ENCODE assay signal across 19 cellular contexts in genomic region chr5:9381464-9381863, GRCh38.
DNase-seq lines count a peak whose midpoint lies in the region; ATAC-seq lines count a peak whose summit lies in the region.
"Had no signal": no experiment of that assay in that cellular context is flagged by ENCODE, and none has a peak within 500 bp of the region (broad histone marks: within the 10 kb centered on the region; RNA-seq: fewer than 3 reads in every experiment).

No MANE protein-coding gene starts in this region.

- no peaks in the 10 kb centered on the region for H3K27me3 ChIP-seq in trophoblast cell (ENCODE audit: insufficient read depth, low read length)
- H3K27me3 ChIP-seq: pancreas, thyroid gland had no signal

- no peak overlapping the region for H2AFZ ChIP-seq in trophoblast cell (ENCODE audit: insufficient read depth, low read length, poor library complexity)

- H2BK5ac ChIP-seq in trophoblast cell (ENCODE audit: low read depth, low read length, poor library complexity), result no peak overlapping the region

- H3K27ac ChIP-seq in trophoblast cell (ENCODE audit: low read depth, low read length), result no peak overlapping the region
- H3K27ac ChIP-seq: pancreas, thyroid gland had no signal

- H3K9ac ChIP-seq in trophoblast cell (ENCODE audit: low read length), result no peak overlapping the region

- ATAC-seq in GM18909 (IDR thresholded peaks at IDR 0.05; ENCODE audit: poor library complexity, unreplicated experiment) (peak; percentile 92), GM21717 (IDR thresholded peaks at IDR 0.05; ENCODE audit: unreplicated experiment) (peak; percentile 84), HG03066 (IDR thresholded peaks at IDR 0.05; ENCODE audit: low read depth, unreplicated experiment) (peak; percentile 95)
- ATAC-seq: pancreas, Right ventricle myocardium inferior had no signal

- no peak overlapping the region for H2BK12ac ChIP-seq in trophoblast cell (ENCODE audit: low read length)

- no peak overlapping the region for H3K18ac ChIP-seq in trophoblast cell (ENCODE audit: low read length)

- H3K79me1 ChIP-seq in trophoblast cell (ENCODE audit: low read length), result peaks cover 1% of the 10 kb centered on the region

- peaks cover 0 to 19% of the 10 kb centered on the region in 2 experiments for H3K4me1 ChIP-seq in trophoblast cell (ENCODE audit: control insufficient read depth in 1 of 2, insufficient read depth in 2 of 2, low read length in 2 of 2)
- H3K4me1 ChIP-seq: thyroid gland had no signal

- H3K14ac ChIP-seq in trophoblast cell (ENCODE audit: low read length), result no peak overlapping the region

- H2AK5ac ChIP-seq in trophoblast cell (ENCODE audit: low read length), result no peak overlapping the region

- H3K4ac ChIP-seq in trophoblast cell (ENCODE audit: low read depth, low read length), result no peak overlapping the region

- H3K4me2 ChIP-seq in trophoblast cell (ENCODE audit: low read length), result no peak overlapping the region

- no peak overlapping the region for H3K4me3 ChIP-seq in trophoblast cell (ENCODE audit: low read depth, low read length)
- H3K4me3 ChIP-seq: pancreas, thyroid gland had no signal

- no peaks in the 10 kb centered on the region for H3K9me3 ChIP-seq in trophoblast cell (ENCODE audit: insufficient read depth, low read depth, low read length)
- H3K9me3 ChIP-seq: pancreas, thyroid gland had no signal

- DNase-seq in trophoblast cell (peak; percentile 49 to 63), Ammon's horn (ENCODE audit: low spot score) (no peak), GDM1 (lab: John Stamatoyannopoulos, UW) (no peak), NCI-H2196 (lab: John Stamatoyannopoulos, UW; ENCODE audit: unreplicated experiment) (no peak), CD1c-positive myeloid dendritic cell (ENCODE audit: extremely low spot score) (no peak)
- DNase-seq: activated CD4-positive, alpha-beta memory T cell treated with anti-CD3 and anti-CD28 coated beads for 36 hours; activated effector memory CD4-positive, alpha-beta T cell treated with anti-CD3 and anti-CD28 coated beads, Interleukin-2, amount 50 U/mL, for 16 hours; CD8-positive, alpha-beta memory T cell; foreskin fibroblast; immature natural killer cell; midbrain; NCI-H1436; NCI-H748 treated with DMSO at 0.1 percent for 48 hours; pancreas; thyroid gland had no signal

- no peak overlapping the region for H4K8ac ChIP-seq in trophoblast cell (ENCODE audit: low read depth, low read length)

- peaks cover 5 to 13% of the 10 kb centered on the region in 2 experiments for H3K36me3 ChIP-seq in trophoblast cell (ENCODE audit: control insufficient read depth in 1 of 2, insufficient read depth in 2 of 2, low read length in 2 of 2)
- H3K36me3 ChIP-seq: pancreas, thyroid gland had no signal

- no peak overlapping the region for H4K91ac ChIP-seq in trophoblast cell (ENCODE audit: low read depth, low read length)

- no peak overlapping the region for H3K23ac ChIP-seq in trophoblast cell (ENCODE audit: low read length)

- H2BK120ac ChIP-seq in trophoblast cell (ENCODE audit: insufficient read depth, low read length, poor library complexity), result no peak overlapping the region

- no peak overlapping the region for H4K12ac ChIP-seq in trophoblast cell (ENCODE audit: low read depth, low read length)

- H3K79me2 ChIP-seq in trophoblast cell (ENCODE audit: control insufficient read depth, insufficient read depth, low read length, poor library complexity), result peaks cover 2% of the 10 kb centered on the region

Comparison
In these comparisons a context has a peak if more than half of its experiments do, and no peak if none do; other contexts are left out.
1. DNase-seq: peak in trophoblast cell (2 of 2); none in Ammon's horn (single experiment), GDM1 (single experiment), NCI-H2196 (single experiment) and CD1c-positive myeloid dendritic cell (single experiment).
2. Peak in every context shown above with its lines, with median percentiles within 50 percentile points of each other: ATAC-seq.